ENCODE assay signal across 1 cellular context in genomic region chr5:56157191-56157621, GRCh38.
TF ChIP-seq lines count a peak whose summit lies in the region.

No MANE protein-coding gene starts in this region.

TF ChIP-seq in K562, 482 proteins besides CTCF, POLR2A, EP300 and RAD21 (continued from another document):
- TF ChIP-seq MGA (IDR thresholded peaks at IDR 0.05) (peak; percentile 83), SPI1 (IDR thresholded peaks at IDR 0.05; ENCODE audit: borderline replicate concordance, low read depth, low read length) (peak; percentile 76; the same call in 1 of the 2 replicates)
TF ChIP-seq in K562: peak in this region for 39; not testable (repeated sequence) for 443.
